Comparison of ENCODE assay signal across 25 cellular contexts in the genomic region with DNA sequence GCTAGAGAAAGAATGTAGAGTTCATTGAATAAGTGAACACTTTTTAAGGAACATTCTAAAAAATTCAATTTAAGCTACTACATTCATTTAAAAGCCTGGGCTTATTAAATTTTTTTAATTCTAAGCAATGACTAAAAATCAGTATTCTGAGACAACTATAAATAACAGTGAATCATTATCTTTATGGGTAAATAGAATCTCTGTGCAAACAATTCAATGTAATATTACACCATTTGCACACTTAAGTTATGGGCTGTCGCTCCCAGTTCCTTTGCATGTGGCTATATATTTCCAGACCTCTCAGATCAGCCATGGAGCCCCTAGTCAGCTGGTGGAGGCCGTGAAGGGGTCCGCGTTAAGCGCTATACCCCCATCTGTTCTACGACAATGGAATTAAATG.
DNase-seq lines count a peak whose midpoint lies in the region; ATAC-seq and TF ChIP-seq lines count a peak whose summit lies in the region.
"Had no signal": no experiment of that assay in that cellular context is flagged by ENCODE, and none has a peak within 500 bp of the region (broad histone marks: within the 10 kb centered on the region; RNA-seq: fewer than 3 reads in every experiment).

No MANE protein-coding gene starts in this region.

- no peaks in the 10 kb centered on the region for H3K27me3 ChIP-seq in GM23338 (ENCODE audit: insufficient read depth)
- H3K27me3 ChIP-seq: BE2C, MG63 had no signal

- peak overlapping the region; percentile 18; the same call in 1 of the 2 replicates for H3K4me2 ChIP-seq in GM23338

- H2AFZ ChIP-seq in GM23338: no peak overlapping the region

- H3K4me1 Mint-ChIP-seq in GM23338 (peaks cover 32% of the 10 kb centered on the region), nephron progenitor cell (peaks cover 36% of the 10 kb centered on the region)
- H3K4me1 Mint-ChIP-seq: IgD-negative memory B cell, T-cell had no signal

- H3K36me3 ChIP-seq in GM23338 (ENCODE audit: insufficient read depth): peaks cover 6% of the 10 kb centered on the region; the same call in 1 of the 2 replicates
- H3K36me3 ChIP-seq: BE2C, MG63 had no signal

- no peak overlapping the region for H3K4me3 ChIP-seq in GM23338
- H3K4me3 ChIP-seq: MG63 had no signal

- ATAC-seq in GM23338: no peak
- no peak for ATAC-seq in GM18502 (IDR thresholded peaks at IDR 0.05; ENCODE audit: poor library complexity, unreplicated experiment)
- no peak for ATAC-seq in GM19035 (IDR thresholded peaks at IDR 0.05; ENCODE audit: unreplicated experiment)
- ATAC-seq: SK-N-SH treated with all-trans-retinoic acid at 6 μM for 48 hours, T-cell had no signal

- H4K20me1 ChIP-seq in GM23338 (replicated peaks; ENCODE audit: insufficient read depth): no peaks in the 10 kb centered on the region

- H3K27ac ChIP-seq in GM23338 (ENCODE audit: low read depth): no peak overlapping the region
- H3K27ac ChIP-seq: HL-60 had no signal

- H3K36me3 Mint-ChIP-seq in GM23338 (ENCODE audit: low read depth): peaks cover 43% of the 10 kb centered on the region
- no peaks in the 10 kb centered on the region for H3K36me3 Mint-ChIP-seq in nephron progenitor cell (ENCODE audit: low read depth)
- H3K36me3 Mint-ChIP-seq: IgD-negative memory B cell, T-cell had no signal

- H3K27me3 Mint-ChIP-seq in GM23338 (ENCODE audit: insufficient read depth, low read depth, poor library complexity): peaks cover 3% of the 10 kb centered on the region
- peaks cover 7% of the 10 kb centered on the region for H3K27me3 Mint-ChIP-seq in nephron progenitor cell (ENCODE audit: low read depth, poor library complexity)
- H3K27me3 Mint-ChIP-seq: IgD-negative memory B cell had no signal

- H3K9me3 Mint-ChIP-seq in GM23338 (peaks cover 18% of the 10 kb centered on the region; the same call in 1 of the 3 replicates), nephron progenitor cell (peaks cover 9% of the 10 kb centered on the region)
- H3K9me3 Mint-ChIP-seq: CD4-positive, alpha-beta T cell; IgD-negative memory B cell had no signal

- no peaks in the 10 kb centered on the region for H3K9me2 ChIP-seq in GM23338 (ENCODE audit: insufficient read depth)

- peaks cover 30% of the 10 kb centered on the region for H3K4me1 ChIP-seq in GM23338 (ENCODE audit: insufficient read depth)
- H3K4me1 ChIP-seq: BE2C had no signal

- DNase-seq in NCI-H510A treated with DMSO at 0.1 percent for 48 hours (lab: John Stamatoyannopoulos, UW) (peak; percentile 51), NCI-H510A (lab: John Stamatoyannopoulos, UW) (no peak), GM23338 (ENCODE audit: low spot score) (no peak), NCI-H748 treated with DMSO at 0.1 percent for 48 hours (lab: John Stamatoyannopoulos, UW) (peak; percentile 1), nephron progenitor cell (no peak), HT-29 (ENCODE audit: low spot score) (no peak)
- DNase-seq: BE2C; CD4-positive, alpha-beta T cell; DMS153; EL; Karpas-422; MG63; NCI-H1092 treated with DMSO at 0.1 percent for 48 hours; NCI-H146; NCI-H2081 treated with DMSO at 0.1 percent for 48 hours; NCI-H345; NCI-H526 treated with DMSO at 0.1 percent for 48 hours; OCI-M1; SIG-M5; T-cell had no signal

- H3K4me3 Mint-ChIP-seq in GM23338 (no peak overlapping the region), nephron progenitor cell (peak overlapping the region; percentile 19)
- H3K4me3 Mint-ChIP-seq: CD4-positive, alpha-beta T cell; IgD-negative memory B cell; T-cell had no signal

- H3K79me2 ChIP-seq in GM23338 (replicated peaks; ENCODE audit: insufficient read depth): no peaks in the 10 kb centered on the region

- H3K27ac Mint-ChIP-seq in GM23338: peak overlapping the region; percentile 24; the same call in 1 of the 2 replicates
- H3K27ac Mint-ChIP-seq in nephron progenitor cell: no peak overlapping the region
- H3K27ac Mint-ChIP-seq: CD4-positive, alpha-beta T cell; IgD-negative memory B cell; T-cell had no signal

- TF ChIP-seq CTCF in GM23338 (conservative IDR thresholded peaks at IDR 0.05; ENCODE audit: low read depth in 2 of 2): no peak
- no peak for TF ChIP-seq CTCF in nephron progenitor cell (IDR thresholded peaks at IDR 0.05)

- no peaks in the 10 kb centered on the region for H3F3A ChIP-seq in GM23338 (replicated peaks; ENCODE audit: low read depth)

TF ChIP-seq in GM23338, 12 proteins besides CTCF, POLR2A, EP300 and RAD21 (continues in another document):
- TF ChIP-seq, protein P1, sequence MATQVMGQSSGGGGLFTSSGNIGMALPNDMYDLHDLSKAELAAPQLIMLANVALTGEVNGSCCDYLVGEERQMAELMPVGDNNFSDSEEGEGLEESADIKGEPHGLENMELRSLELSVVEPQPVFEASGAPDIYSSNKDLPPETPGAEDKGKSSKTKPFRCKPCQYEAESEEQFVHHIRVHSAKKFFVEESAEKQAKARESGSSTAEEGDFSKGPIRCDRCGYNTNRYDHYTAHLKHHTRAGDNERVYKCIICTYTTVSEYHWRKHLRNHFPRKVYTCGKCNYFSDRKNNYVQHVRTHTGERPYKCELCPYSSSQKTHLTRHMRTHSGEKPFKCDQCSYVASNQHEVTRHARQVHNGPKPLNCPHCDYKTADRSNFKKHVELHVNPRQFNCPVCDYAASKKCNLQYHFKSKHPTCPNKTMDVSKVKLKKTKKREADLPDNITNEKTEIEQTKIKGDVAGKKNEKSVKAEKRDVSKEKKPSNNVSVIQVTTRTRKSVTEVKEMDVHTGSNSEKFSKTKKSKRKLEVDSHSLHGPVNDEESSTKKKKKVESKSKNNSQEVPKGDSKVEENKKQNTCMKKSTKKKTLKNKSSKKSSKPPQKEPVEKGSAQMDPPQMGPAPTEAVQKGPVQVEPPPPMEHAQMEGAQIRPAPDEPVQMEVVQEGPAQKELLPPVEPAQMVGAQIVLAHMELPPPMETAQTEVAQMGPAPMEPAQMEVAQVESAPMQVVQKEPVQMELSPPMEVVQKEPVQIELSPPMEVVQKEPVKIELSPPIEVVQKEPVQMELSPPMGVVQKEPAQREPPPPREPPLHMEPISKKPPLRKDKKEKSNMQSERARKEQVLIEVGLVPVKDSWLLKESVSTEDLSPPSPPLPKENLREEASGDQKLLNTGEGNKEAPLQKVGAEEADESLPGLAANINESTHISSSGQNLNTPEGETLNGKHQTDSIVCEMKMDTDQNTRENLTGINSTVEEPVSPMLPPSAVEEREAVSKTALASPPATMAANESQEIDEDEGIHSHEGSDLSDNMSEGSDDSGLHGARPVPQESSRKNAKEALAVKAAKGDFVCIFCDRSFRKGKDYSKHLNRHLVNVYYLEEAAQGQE (IDR thresholded peaks at IDR 0.05; ENCODE audit: unreplicated experiment): no peak
- TF ChIP-seq CREB1 (CRISPR knock-in tag; IDR thresholded peaks at IDR 0.05; ENCODE audit: low read depth) (no peak), STAT1 (IDR thresholded peaks at IDR 0.05; ENCODE audit: unreplicated experiment) (no peak), ZNF331 (CRISPR knock-in tag; IDR thresholded peaks at IDR 0.05; ENCODE audit: low read depth) (no peak), EZH2phosphoT487 (IDR thresholded peaks at IDR 0.05; ENCODE audit: unreplicated experiment) (no peak), POLR2AphosphoS5 (IDR thresholded peaks at IDR 0.05; ENCODE audit: low read depth) (no peak), NANOG (IDR thresholded peaks at IDR 0.05; ENCODE audit: borderline replicate concordance) (no peak), EZH2 (IDR thresholded peaks at IDR 0.05; ENCODE audit: low read depth, unreplicated experiment) (no peak)
- TF ChIP-seq, protein P2, sequence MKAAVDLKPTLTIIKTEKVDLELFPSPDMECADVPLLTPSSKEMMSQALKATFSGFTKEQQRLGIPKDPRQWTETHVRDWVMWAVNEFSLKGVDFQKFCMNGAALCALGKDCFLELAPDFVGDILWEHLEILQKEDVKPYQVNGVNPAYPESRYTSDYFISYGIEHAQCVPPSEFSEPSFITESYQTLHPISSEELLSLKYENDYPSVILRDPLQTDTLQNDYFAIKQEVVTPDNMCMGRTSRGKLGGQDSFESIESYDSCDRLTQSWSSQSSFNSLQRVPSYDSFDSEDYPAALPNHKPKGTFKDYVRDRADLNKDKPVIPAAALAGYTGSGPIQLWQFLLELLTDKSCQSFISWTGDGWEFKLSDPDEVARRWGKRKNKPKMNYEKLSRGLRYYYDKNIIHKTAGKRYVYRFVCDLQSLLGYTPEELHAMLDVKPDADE (IDR thresholded peaks at IDR 0.05): no peak

Comparison
In these comparisons a context has a peak if more than half of its experiments do, and no peak if none do; other contexts are left out.
1. DNase-seq: peak in NCI-H510A treated with DMSO at 0.1 percent for 48 hours (single experiment) and NCI-H748 treated with DMSO at 0.1 percent for 48 hours (single experiment); none in NCI-H510A (single experiment), GM23338 (single experiment), nephron progenitor cell (single experiment) and HT-29 (single experiment).